In the genomic region with DNA sequence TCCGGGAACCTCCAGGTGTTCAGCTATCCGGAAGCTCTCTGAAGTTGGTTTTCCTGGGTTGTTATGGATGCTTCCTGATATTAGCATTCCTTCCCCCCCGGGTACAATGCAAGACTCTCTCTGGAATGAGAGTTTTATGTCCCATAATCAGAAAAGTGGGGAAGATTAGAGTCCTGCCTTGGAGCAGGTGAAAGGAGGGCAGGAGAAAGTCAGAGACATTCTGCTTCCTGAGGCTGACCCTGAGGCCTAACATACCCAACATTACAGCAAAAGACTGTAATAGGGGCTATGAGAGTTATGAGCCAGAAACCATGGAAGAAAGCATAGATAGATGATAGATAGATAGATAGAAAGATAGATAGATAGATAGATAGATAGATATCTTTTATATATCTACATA, we compare ENCODE assay signal across 31 cellular contexts. TPM values are rescaled to one million over a fixed set of nuclear protein-coding genes. Genes with fewer than 3 reads are reported as not detected.
"Had no signal": no experiment of that assay in that cellular context is flagged by ENCODE, and none has a peak within 500 bp of the region (broad histone marks: within the 10 kb centered on the region; RNA-seq: fewer than 3 reads in every experiment).

No MANE protein-coding gene starts in this region.

- FAIRE-seq: urothelium cell line had no signal

- H3K4me3 ChIP-seq: stomach, suprapubic skin, testis, thoracic aorta, thyroid gland, tibial artery, tibial nerve, transverse colon, upper lobe of left lung, upper lobe of right lung, uterus, vagina had no signal

- H3K9me3 ChIP-seq: stomach, suprapubic skin, testis, thoracic aorta, thyroid gland, tibial artery, tibial nerve, transverse colon, upper lobe of left lung, upper lobe of right lung, uterus, vagina had no signal

- DNase-seq: stimulated activated CD4-positive, alpha-beta T cell treated with anti-CD3 and anti-CD28 coated beads, Interleukin-2, amount 100 ng/mL, for 48 hours; stimulated activated CD4-positive, alpha-beta T cell treated with anti-CD3 and anti-CD28 coated beads, Interleukin-4, amount 100 ng/mL, for 1 hour; stimulated activated CD4-positive, alpha-beta T cell treated with anti-CD3 and anti-CD28 coated beads, Interleukin-4, amount 100 ng/mL, for 24 hours; stimulated activated CD4-positive, alpha-beta T cell treated with anti-CD3 and anti-CD28 coated beads, Interleukin-4, amount 100 ng/mL, for 4 hours; stimulated activated CD8-positive, alpha-beta memory T cell treated with anti-CD3 and anti-CD28 coated beads, Interleukin-4, amount 100 ng/mL, for 48 hours; stimulated activated naive B cell treated with anti-CD40 and anti-IgM and Interleukin-4, amounts not matched to agents 10 μg/mL and 1 μg/mL and 100 μg/mL, for 72 hours; stimulated activated naive CD4-positive, alpha-beta T cell; stimulated activated naive CD4-positive, alpha-beta T cell treated with Interleukin-2 at 50 U/mL for 16 hours; stimulated activated naive CD8-positive, alpha-beta T cell treated with anti-CD3 and anti-CD28 coated beads, Interleukin-15, amount 100 ng/mL, for 72 hours; stimulated activated naive CD8-positive, alpha-beta T cell treated with anti-CD3 and anti-CD28 coated beads, Interleukin-15, Interleukin-2, amounts not matched to agents 100 U/mL and 50 U/mL, for 24 hours; stomach; substantia nigra; testis; thyroid gland; tibial artery; transverse colon; upper lobe of left lung; upper lobe of right lung; uterus had no signal

- H3K27ac ChIP-seq: stomach, suprapubic skin, testis, thoracic aorta, thyroid gland, tibial artery, tibial nerve, transverse colon, upper lobe of left lung, upper lobe of right lung, uterus, vagina had no signal

- H3K36me3 ChIP-seq: stomach, suprapubic skin, thoracic aorta, thyroid gland, tibial artery, tibial nerve, transverse colon, upper lobe of left lung, upper lobe of right lung, uterus, vagina had no signal

- ATAC-seq: stimulated activated effector memory CD8-positive, alpha-beta T cell treated with anti-CD3 and anti-CD28 coated beads, Interleukin-12 subunit alpha, Interleukin-12 subunit beta, amount 100 ng/mL, for 72 hours; stimulated activated memory B cell treated with anti-CD40 and anti-IgM and Interleukin-4, amounts not matched to agents 10 μg/mL and 1 μg/mL and 100 μg/mL, for 72 hours; stimulated activated naive B cell treated with anti-CD40 and anti-IgM and Interleukin-4, amounts not matched to agents 10 μg/mL and 1 μg/mL and 100 μg/mL, for 72 hours; stimulated activated naive CD8-positive, alpha-beta T cell treated with anti-CD3 and anti-CD28 coated beads, Interleukin-15, amount 100 ng/mL, for 72 hours; stimulated activated naive CD8-positive, alpha-beta T cell treated with anti-CD3 and anti-CD28 coated beads, Interleukin-15, Interleukin-2, amounts not matched to agents 100 U/mL and 50 U/mL, for 24 hours; upper lobe of right lung had no signal

- H3K4me1 ChIP-seq: stomach, suprapubic skin, testis, upper lobe of right lung, uterus had no signal

- H3K27me3 ChIP-seq: stomach, suprapubic skin, testis, thyroid gland, tibial artery, tibial nerve, transverse colon, upper lobe of left lung, upper lobe of right lung, uterus, vagina had no signal

RNA-seq across cellular contexts. Expression of gene PRPS1L1, which starts 36.9 kb away (rescaled TPM):
- total RNA-seq: stomach, subcutaneous adipose tissue, temporal lobe, thoracic aorta, thyroid gland, tibial nerve, transverse colon, upper lobe of left lung, upper lobe of right lung, ureter, urinary bladder, uterus, vagina had no signal
- polyA plus RNA-seq: stomach, thymus, urinary bladder had no signal
